Comparison of ENCODE assay signal across 8 cellular contexts in the genomic region with DNA sequence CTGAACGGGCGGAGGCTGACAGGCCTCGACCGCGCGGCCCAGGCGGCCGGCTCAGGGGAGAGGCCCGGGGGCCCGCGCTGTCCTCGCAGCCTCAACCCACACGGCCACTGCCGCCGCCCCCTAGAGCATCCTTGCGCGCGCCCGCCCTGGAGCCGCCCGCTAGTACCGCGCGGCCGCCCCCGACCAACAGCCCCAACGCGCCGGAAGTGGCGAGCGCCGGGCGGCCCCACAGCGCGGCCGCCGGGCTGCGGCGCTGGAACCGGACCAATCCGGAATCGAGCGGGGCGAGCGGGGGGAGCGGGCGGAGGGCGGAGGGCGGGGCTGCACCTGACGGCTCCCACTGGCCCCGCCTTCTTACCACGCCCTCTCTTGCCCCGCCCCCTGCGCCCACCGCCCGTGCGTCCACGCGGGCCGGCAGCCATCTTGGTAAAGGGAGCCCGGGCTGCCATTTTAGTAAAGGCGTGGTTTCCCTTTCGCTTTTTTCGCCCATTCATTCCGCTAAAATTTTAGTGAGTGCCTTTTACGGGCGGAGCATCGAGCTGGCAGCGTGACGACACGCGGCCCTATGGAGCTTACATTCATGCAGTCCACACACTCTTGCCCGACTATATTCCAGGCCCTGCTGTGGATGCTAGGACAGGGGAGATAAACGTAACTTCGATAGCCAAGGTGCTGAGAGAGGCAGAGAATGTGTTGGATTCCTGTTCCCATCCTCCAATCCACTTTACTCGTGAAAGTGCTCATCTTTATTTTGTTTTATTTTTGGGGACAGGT. TPM values are rescaled to one million over a fixed set of nuclear protein-coding genes. Genes with fewer than 3 reads are reported as not detected.
DNase-seq lines count a peak whose midpoint lies in the region; ATAC-seq and TF ChIP-seq lines count a peak whose summit lies in the region.

A gene with protein sequence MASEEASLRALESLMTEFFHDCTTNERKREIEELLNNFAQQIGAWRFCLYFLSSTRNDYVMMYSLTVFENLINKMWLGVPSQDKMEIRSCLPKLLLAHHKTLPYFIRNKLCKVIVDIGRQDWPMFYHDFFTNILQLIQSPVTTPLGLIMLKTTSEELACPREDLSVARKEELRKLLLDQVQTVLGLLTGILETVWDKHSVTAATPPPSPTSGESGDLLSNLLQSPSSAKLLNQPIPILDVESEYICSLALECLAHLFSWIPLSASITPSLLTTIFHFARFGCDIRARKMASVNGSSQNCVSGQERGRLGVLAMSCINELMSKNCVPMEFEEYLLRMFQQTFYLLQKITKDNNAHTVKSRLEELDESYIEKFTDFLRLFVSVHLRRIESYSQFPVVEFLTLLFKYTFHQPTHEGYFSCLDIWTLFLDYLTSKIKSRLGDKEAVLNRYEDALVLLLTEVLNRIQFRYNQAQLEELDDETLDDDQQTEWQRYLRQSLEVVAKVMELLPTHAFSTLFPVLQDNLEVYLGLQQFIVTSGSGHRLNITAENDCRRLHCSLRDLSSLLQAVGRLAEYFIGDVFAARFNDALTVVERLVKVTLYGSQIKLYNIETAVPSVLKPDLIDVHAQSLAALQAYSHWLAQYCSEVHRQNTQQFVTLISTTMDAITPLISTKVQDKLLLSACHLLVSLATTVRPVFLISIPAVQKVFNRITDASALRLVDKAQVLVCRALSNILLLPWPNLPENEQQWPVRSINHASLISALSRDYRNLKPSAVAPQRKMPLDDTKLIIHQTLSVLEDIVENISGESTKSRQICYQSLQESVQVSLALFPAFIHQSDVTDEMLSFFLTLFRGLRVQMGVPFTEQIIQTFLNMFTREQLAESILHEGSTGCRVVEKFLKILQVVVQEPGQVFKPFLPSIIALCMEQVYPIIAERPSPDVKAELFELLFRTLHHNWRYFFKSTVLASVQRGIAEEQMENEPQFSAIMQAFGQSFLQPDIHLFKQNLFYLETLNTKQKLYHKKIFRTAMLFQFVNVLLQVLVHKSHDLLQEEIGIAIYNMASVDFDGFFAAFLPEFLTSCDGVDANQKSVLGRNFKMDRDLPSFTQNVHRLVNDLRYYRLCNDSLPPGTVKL (minus strand): TSS at position 208 of the 774 bp plus-strand sequence. CDS start 597 bp downstream, outside the sequence.

- H3K9me3 ChIP-seq in SK-N-SH, result no peaks in the 10 kb centered on the region

- peaks cover 38% of the 10 kb centered on the region for H4K20me1 ChIP-seq in SK-N-SH (ENCODE audit: insufficient read depth)

- peak within 1 kb of the TSS; percentile 53 to 62 for H3K27ac ChIP-seq in SK-N-SH (ENCODE audit: low read depth in 2 of 2, low read length in 1 of 2)

- H3K36me3 ChIP-seq in SK-N-SH (replicated peaks in 1 of 2; ENCODE audit: control insufficient read depth in 1 of 2, insufficient read depth in 2 of 2, low read length in 1 of 2), result peaks cover 3 to 19% of the 10 kb centered on the region in 2 experiments

- H3K9ac ChIP-seq in SK-N-SH, result peak within 1 kb of the TSS; percentile 88

- H3K27me3 ChIP-seq in SK-N-SH (ENCODE audit: insufficient read depth), result no peaks in the 10 kb centered on the region

- no peak for TF ChIP-seq EP300 in SK-N-SH (IDR thresholded peaks at IDR 0.05; ENCODE audit: borderline replicate concordance in 1 of 2, low read depth in 1 of 2, low read length in 1 of 2)

- H2AFZ ChIP-seq in SK-N-SH (ENCODE audit: low read depth), result peak within 1 kb of the TSS; percentile 99

- no peak for TF ChIP-seq RAD21 in SK-N-SH (IDR thresholded peaks at IDR 0.05; ENCODE audit: low read length)

- peak within 1 kb of the TSS; percentile 69 to 94 for H3K4me3 ChIP-seq in SK-N-SH (ENCODE audit: low read depth in 2 of 2, low read length in 1 of 2)

- peak within 1 kb of the TSS; percentile 84 for H3K4me2 ChIP-seq in SK-N-SH

- DNase-seq in GM04503 (ENCODE audit: low read depth) (peak; percentile 45), NCI-H1092 (lab: John Stamatoyannopoulos, UW) (peak; percentile 94), SK-N-SH (peak; percentile 99), germinal center (ENCODE audit: low spot score) (peak; percentile 98), nucleus accumbens (lab: John Stamatoyannopoulos, UW) (peak in 55 of 56 donors; percentile 62 to 98 (median 91)), superior temporal gyrus (ENCODE audit: extremely low spot score) (peak; percentile 92)
- DNase-seq in activated naive CD4-positive, alpha-beta T cell treated with anti-CD3 and anti-CD28 coated beads, Interleukin-2, amount 50 U/mL, for 16 hours, result peak; percentile 98

- TF ChIP-seq CTCF in SK-N-SH (IDR thresholded peaks at IDR 0.05), result no peak

- peak; percentile 80 for ATAC-seq in HG02571 (IDR thresholded peaks at IDR 0.05; ENCODE audit: unreplicated experiment)

- H3F3A ChIP-seq in SK-N-SH (replicated peaks; ENCODE audit: insufficient read depth), result no peaks in the 10 kb centered on the region

- peaks cover 9 to 10% of the 10 kb centered on the region in 2 experiments; a peak in 2 of 4 replicates for H3K4me1 ChIP-seq in SK-N-SH (ENCODE audit: control insufficient read depth in 1 of 2, insufficient read depth in 2 of 2, low read depth in 1 of 2, low read length in 1 of 2)

- peaks cover 48% of the 10 kb centered on the region for H3K79me2 ChIP-seq in SK-N-SH (ENCODE audit: insufficient read depth)

- POLR2A ChIA-PET in SK-N-SH (lab: Yijun Ruan, JAX), result no interaction called here

- 5% methylated on average over 25 of the region's 76 CpGs for WGBS in SK-N-SH (ENCODE audit: low lambda C conversion rate)

- no peaks in the 10 kb centered on the region for H3K9me2 ChIP-seq in SK-N-SH

- CTCF ChIA-PET in SK-N-SH (lab: Yijun Ruan, JAX), result interaction anchor here (1.0 to 2.1 kb wide), 4 partner anchors 15 to 110 kb away, joined by 4 to 8 read pairs (median 5); no protein-coding TSS in a partner anchor

TF ChIP-seq in SK-N-SH, 30 proteins besides CTCF, POLR2A, EP300 and RAD21:
- TF ChIP-seq ELF1 (IDR thresholded peaks at IDR 0.05) (0 out of 2 replicates have a peak, but pooled peaks have one; percentile 22), TAF1 (IDR thresholded peaks at IDR 0.05; ENCODE audit: borderline replicate concordance, low read depth, low read length) (0 out of 2 replicates have a peak, but pooled peaks have one; percentile 43), CHD2 (IDR thresholded peaks at IDR 0.05; ENCODE audit: low read length, partially characterized antibody) (peak; percentile 70), GABPA (IDR thresholded peaks at IDR 0.05; ENCODE audit: low read depth) (no peak), MXI1 (IDR thresholded peaks at IDR 0.05; ENCODE audit: low read depth, low read length) (peak; percentile 93), NRF1 (IDR thresholded peaks at IDR 0.05; ENCODE audit: low read depth, low read length) (peak; percentile 21; the same call in 1 of the 2 replicates), YY1 (IDR thresholded peaks at IDR 0.05; ENCODE audit: low read depth) (peak; percentile 100), POLR2AphosphoS5 (IDR thresholded peaks at IDR 0.05; ENCODE audit: low read depth, low read length) (peak; percentile 44; the same call in 1 of the 2 replicates), FOXM1 (IDR thresholded peaks at IDR 0.05; ENCODE audit: low read depth) (no peak)
- TF ChIP-seq, protein P1, sequence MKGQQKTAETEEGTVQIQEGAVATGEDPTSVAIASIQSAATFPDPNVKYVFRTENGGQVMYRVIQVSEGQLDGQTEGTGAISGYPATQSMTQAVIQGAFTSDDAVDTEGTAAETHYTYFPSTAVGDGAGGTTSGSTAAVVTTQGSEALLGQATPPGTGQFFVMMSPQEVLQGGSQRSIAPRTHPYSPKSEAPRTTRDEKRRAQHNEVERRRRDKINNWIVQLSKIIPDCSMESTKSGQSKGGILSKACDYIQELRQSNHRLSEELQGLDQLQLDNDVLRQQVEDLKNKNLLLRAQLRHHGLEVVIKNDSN (IDR thresholded peaks at IDR 0.05; ENCODE audit: borderline replicate concordance, low read depth), result peak; percentile 57; the same call in 1 of the 2 replicates
- TF ChIP-seq, protein P2, sequence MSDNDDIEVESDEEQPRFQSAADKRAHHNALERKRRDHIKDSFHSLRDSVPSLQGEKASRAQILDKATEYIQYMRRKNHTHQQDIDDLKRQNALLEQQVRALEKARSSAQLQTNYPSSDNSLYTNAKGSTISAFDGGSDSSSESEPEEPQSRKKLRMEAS (IDR thresholded peaks at IDR 0.05; ENCODE audit: low read depth), result peak; percentile 92

RNA-seq across cellular contexts. Expression of the gene that starts here (rescaled TPM):
- 97.1 and 118 TPM in 2 replicates for polyA plus RNA-seq in SK-N-SH (2012; rRNA removed)
- polyA plus RNA-seq in SK-N-SH (2012; cell fraction: cytosol; rRNA removed), result 54.3 and 66.0 TPM in 2 replicates
- 188 and 208 TPM in 2 replicates for polyA plus RNA-seq in SK-N-SH (2012; cell fraction: nucleus; rRNA removed)

Comparison
In these comparisons a context has a peak if more than half of its experiments do, and no peak if none do; other contexts are left out.
1. Peak in every context shown above with its lines: DNase-seq, ATAC-seq, H3K4me3 ChIP-seq and H3K27ac ChIP-seq.
2. DNase-seq: peak in every context shown above with its lines; median percentile 99 in SK-N-SH; 98 in activated naive CD4-positive, alpha-beta T cell treated with anti-CD3 and anti-CD28 coated beads, Interleukin-2, amount 50 U/mL, for 16 hours; 98 in germinal center; 94 in NCI-H1092; 92 in superior temporal gyrus; 91 in nucleus accumbens; 45 in GM04503.